24 cellular contexts compared by ENCODE assay signal in genomic region chr1:11352058-11352715, GRCh38.
"Had no signal": no experiment of that assay in that cellular context is flagged by ENCODE, and none has a peak within 500 bp of the region (broad histone marks: within the 10 kb centered on the region; RNA-seq: fewer than 3 reads in every experiment).

No MANE protein-coding gene starts in this region.

- H3K27me3 ChIP-seq: ascending aorta, testis, vagina had no signal

- FAIRE-seq: TTC549 had no signal

- H3K27ac ChIP-seq: ascending aorta, brain microvascular endothelial cell, gastrocnemius medialis, sigmoid colon, testis, vagina had no signal

- H3K9me3 ChIP-seq: adrenal gland, ascending aorta, testis, vagina had no signal

- H3K4me1 ChIP-seq: adrenal gland, ascending aorta, gastrocnemius medialis, sigmoid colon, testis had no signal

- ATAC-seq: activated naive CD4-positive, alpha-beta T cell treated with anti-CD3 and anti-CD28 coated beads, Interleukin-2, amount 50 U/mL, for 72 hours; activated T-helper 17 cell treated with anti-CD3 and anti-CD28 coated beads, Interleukin-2, amount 50 U/mL, for 72 hours; gastrocnemius medialis; left cardiac atrium had no signal

- H3K4me3 ChIP-seq: adrenal gland, ascending aorta, gastrocnemius medialis, sigmoid colon, testis, vagina had no signal

- H3K36me3 ChIP-seq: adrenal gland, ascending aorta, brain microvascular endothelial cell, gastrocnemius medialis, sigmoid colon, vagina had no signal

- DNase-seq: activated CD4-positive, alpha-beta T cell treated with anti-CD3 and anti-CD28 coated beads for 1 hour; activated CD4-positive, alpha-beta T cell treated with anti-CD3 and anti-CD28 coated beads, Interleukin-2, amount 50 U/mL, for 1 hour; activated T-cell treated with anti-CD3 and anti-CD28 coated beads, Interleukin-2, amount 50 U/mL, for 1 hour; adrenal gland; brain microvascular endothelial cell; caudate nucleus; dermis blood vessel endothelial cell; effector CD8-positive, alpha-beta T cell; gastrocnemius medialis; hypothalamus; islet precursor cell; left cardiac atrium; mesenchymal stem cell; occipital lobe; sigmoid colon; stimulated activated CD4-positive, alpha-beta T cell treated with anti-CD3 and anti-CD28 coated beads, Interleukin-2, amount 100 ng/mL, for 48 hours; stimulated activated CD8-positive, alpha-beta memory T cell treated with anti-CD3 and anti-CD28 coated beads, Interleukin-4, amount 100 ng/mL, for 48 hours; stimulated activated naive B cell treated with anti-CD40 and anti-IgM and Interleukin-4, amounts not matched to agents 10 μg/mL and 1 μg/mL and 100 μg/mL, for 72 hours; testis had no signal
